ENCODE assay signal across 10 cellular contexts in genomic region chr16:88771294-88771772, GRCh38. TPM values are rescaled to one million over a fixed set of nuclear protein-coding genes. Genes with fewer than 3 reads are reported as not detected.
DNase-seq lines count a peak whose midpoint lies in the region; ATAC-seq and TF ChIP-seq lines count a peak whose summit lies in the region.
"Had no signal": no experiment of that assay in that cellular context is flagged by ENCODE, and none has a peak within 500 bp of the region (broad histone marks: within the 10 kb centered on the region; RNA-seq: fewer than 3 reads in every experiment).

No MANE protein-coding gene starts in this region.

- H3K4me3 ChIP-seq in gastroesophageal sphincter (peak overlapping the region in 1 of 2 donors; percentile 44), skin epidermis (no peak overlapping the region)

- CTCF ChIA-PET in Calu3 (lab: Charles Lee): interaction anchor here (0.7 to 1.5 kb wide), 4 partner anchors 10 to 34 kb away, joined by 4 to 9 read pairs (median 6); no protein-coding TSS in a partner anchor

- H3K9me3 Mint-ChIP-seq in Calu3 (ENCODE audit: low read depth, unreplicated experiment): no peaks in the 10 kb centered on the region

- ATAC-seq in SK-N-SH treated with all-trans-retinoic acid at 6 μM for 48 hours: peak; percentile 25; the same call in 2 of the 3 replicates
- no peak for ATAC-seq in gastroesophageal sphincter
- ATAC-seq in HG02852 (IDR thresholded peaks at IDR 0.05; ENCODE audit: unreplicated experiment): no peak

- no peak for DNase-seq in Calu3
- DNase-seq in NCI-H1436 (lab: John Stamatoyannopoulos, UW): no peak
- no peak for DNase-seq in NCI-H446 (lab: John Stamatoyannopoulos, UW)
- no peak for DNase-seq in DMS153 (lab: John Stamatoyannopoulos, UW)
- DNase-seq: foreskin melanocyte, NCI-H1694 treated with DMSO at 0.1 percent for 48 hours had no signal

- no peaks in the 10 kb centered on the region for H3K27me3 ChIP-seq in gastroesophageal sphincter

- TF ChIP-seq POLR2A in gastroesophageal sphincter (IDR thresholded peaks at IDR 0.05): no peak

- H3K36me3 Mint-ChIP-seq in Calu3 (ENCODE audit: insufficient read depth, unreplicated experiment): peaks cover 51% of the 10 kb centered on the region

- no peaks in the 10 kb centered on the region for H3K9me3 ChIP-seq in gastroesophageal sphincter

- H3K4me3 Mint-ChIP-seq in Calu3 (ENCODE audit: low read depth, unreplicated experiment): peak overlapping the region; percentile 56

- no peaks in the 10 kb centered on the region for H3K27me3 Mint-ChIP-seq in Calu3 (ENCODE audit: unreplicated experiment)

- H3K27ac ChIP-seq in gastroesophageal sphincter (peak overlapping the region; percentile 72 to 98 (median 92)), skin epidermis (peak overlapping the region in 17 of 21 experiments; percentile 32 to 85 (median 64))

- no CpG with 5 or more reads among the region's 19 CpGs for WGBS in gastroesophageal sphincter (ENCODE audit: low coverage in 1 of 2), 2 donors

- TF ChIP-seq CTCF in Calu3 (IDR thresholded peaks at IDR 0.05; ENCODE audit: unreplicated experiment) (no peak), gastroesophageal sphincter (IDR thresholded peaks at IDR 0.05) (no peak)

- H3K36me3 ChIP-seq in gastroesophageal sphincter: no peaks in the 10 kb centered on the region

- no TSS peak for BruUV-seq in Calu3 (replicated peaks; lab: Mats Ljungman, UMichigan)

- TF ChIP-seq EP300 in gastroesophageal sphincter (IDR thresholded peaks at IDR 0.05): no peak

- intact Hi-C loops in Calu3 (cut with micrococcal nuclease; ENCODE audit: unreplicated experiment): no loop called here

- H3K4me1 ChIP-seq in gastroesophageal sphincter: peaks cover 18 to 100% (median 85%) of the 10 kb centered on the region in 3 donors

- H3K27ac Mint-ChIP-seq in Calu3 (ENCODE audit: unreplicated experiment): no peak overlapping the region

- H3K4me1 Mint-ChIP-seq in Calu3 (ENCODE audit: low read depth, unreplicated experiment): peaks cover 62% of the 10 kb centered on the region

TF ChIP-seq in SK-N-SH treated with all-trans-retinoic acid at 6 μM for 48 hours, 23 proteins besides CTCF, POLR2A, EP300 and RAD21:
- 0 out of 2 replicates have a peak, but pooled peaks have one; percentile 18 for TF ChIP-seq ZFP3 (CRISPR knock-in tag; IDR thresholded peaks at IDR 0.05)
- TF ChIP-seq ESRRG (CRISPR knock-in tag; IDR thresholded peaks at IDR 0.05): no peak

RNA-seq across cellular contexts. Expression of gene PIEZO1, which starts 13.7 kb away (rescaled TPM):
- total RNA-seq in Calu3 (2022): 177 and 199 TPM in 2 replicates
- total RNA-seq in gastroesophageal sphincter: 100 to 1,000 TPM; 105 to 248 (median 172) TPM

RNA-seq across cellular contexts. Expression of gene CDT1, which starts 32.3 kb away (rescaled TPM):
- total RNA-seq in Calu3 (2022) (74.8 and 82.5 TPM in 2 replicates), gastroesophageal sphincter (1 to 10 TPM in 1 of 4 donors, under 1 TPM in 1, not detected in 2; 0.92 to 2.0 TPM)

RNA-seq across cellular contexts. Expression of gene APRT, which starts 40.4 kb away (rescaled TPM):
- total RNA-seq in Calu3 (2022): 203 and 207 TPM in 2 replicates
- 100 to 1,000 TPM in 2 of 4 donors, 10 to 100 TPM in 2; 64.9 to 103 (median 92.9) TPM for total RNA-seq in gastroesophageal sphincter

Comparison
In these comparisons a context has a peak if more than half of its experiments do, and no peak if none do; other contexts are left out.
1. RNA of gene CDT1, which starts 32.3 kb away (total RNA-seq): 74.8 to 82.5 TPM in Calu3; 0.92 to 2.0 TPM in gastroesophageal sphincter; every median in the first group is over 10 times any median in the second.